Comparison of ENCODE assay signal across 8 cellular contexts in the genomic region with DNA sequence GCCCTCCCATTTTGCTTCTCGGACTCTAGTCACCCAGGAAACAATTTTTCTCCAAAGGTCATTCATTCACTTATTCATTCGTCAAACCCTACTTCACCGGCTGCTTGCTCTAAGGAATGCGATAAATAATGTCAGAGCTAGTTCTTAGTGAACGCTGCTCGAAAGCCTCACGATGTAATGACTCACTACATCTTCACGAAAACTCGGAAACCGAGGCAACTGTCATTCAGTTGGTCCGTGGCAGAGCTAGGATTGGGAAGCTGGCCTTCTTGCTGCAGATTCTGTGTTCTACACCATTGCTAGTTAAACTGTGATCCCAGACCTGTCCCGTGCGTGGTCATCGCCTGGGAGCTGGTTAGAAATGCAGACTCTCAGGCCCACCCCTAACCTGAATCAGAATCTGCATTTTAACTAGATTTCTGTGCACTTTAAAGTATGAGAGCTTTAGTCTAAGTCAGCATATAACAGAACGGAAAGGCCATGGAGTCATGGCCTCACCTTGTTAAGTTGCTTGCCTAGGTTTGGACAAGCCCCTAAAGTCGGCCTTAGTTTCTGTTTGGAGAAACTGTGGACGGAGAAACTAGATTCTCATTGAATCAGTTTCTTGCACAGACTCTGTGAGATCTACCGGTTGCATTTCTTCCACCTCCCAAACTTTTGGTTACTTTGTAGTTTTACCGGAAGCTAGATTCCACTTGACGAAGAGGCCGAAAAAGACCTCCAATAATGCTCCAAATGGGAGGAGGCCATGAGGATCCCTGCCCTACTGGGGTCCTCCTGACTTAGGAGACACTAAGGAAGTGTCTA. TPM values are rescaled to one million over a fixed set of nuclear protein-coding genes. Genes with fewer than 3 reads are reported as not detected.
DNase-seq lines count a peak whose midpoint lies in the region; ATAC-seq and TF ChIP-seq lines count a peak whose summit lies in the region.

No MANE protein-coding gene starts in this region.

- H3K56ac ChIP-seq in mesendoderm (ENCODE audit: low read length) = peak overlapping the region; percentile 68

- in situ Hi-C loops in mammary epithelial cell (cut with MboI; ENCODE audit: low sequenced_read_pairs in 2 of 2) = loop anchor here in 1 of 2 donors (5.0 kb wide), 1 partner anchor 105 kb away; no protein-coding TSS in a partner anchor

- peak; percentile 8 for ATAC-seq in GM19372 (IDR thresholded peaks at IDR 0.05; ENCODE audit: low read depth, unreplicated experiment)

- BruUV-seq in mammary epithelial cell (replicated peaks; lab: Mats Ljungman, UMichigan) = TSS peak; percentile 35

- no peak overlapping the region for H2BK120ac ChIP-seq in mesendoderm (ENCODE audit: low read depth, low read length)

- H3K27ac ChIP-seq in mammary epithelial cell (ENCODE audit: insufficient read depth, low read depth, low read length) (peak overlapping the region; percentile 37), mesendoderm (ENCODE audit: low read depth, low read length) (no peak overlapping the region), uterus (peak overlapping the region; percentile 66)

- TF ChIP-seq CTCF in mammary epithelial cell (conservative IDR thresholded peaks at IDR 0.05 in 1 of 2, IDR thresholded peaks at IDR 0.05 in 1 of 2; ENCODE audit: extremely low read depth in 1 of 2, insufficient read depth in 1 of 2, low read depth in 1 of 2, low read length in 2 of 2) (no peak), uterus (IDR thresholded peaks at IDR 0.05) (no peak)

- H3K9me3 ChIP-seq in mammary epithelial cell (replicated peaks; ENCODE audit: insufficient read depth, low read length) = no peaks in the 10 kb centered on the region
- H3K9me3 ChIP-seq in uterus = no peaks in the 10 kb centered on the region

- 35% methylated on average over 20 of the region's 21 CpGs for WGBS in mammary epithelial cell (ENCODE audit: low coverage, missing lambda C conversion rate)
- WGBS in mesendoderm (ENCODE audit: extremely low coverage, insufficient coverage, low lambda C conversion rate) = no CpG with 5 or more reads among the region's 21 CpGs

- H3K36me3 ChIP-seq in mammary epithelial cell (ENCODE audit: insufficient read depth, low read length) (peaks cover under 1% of the 10 kb centered on the region), mesendoderm (ENCODE audit: control insufficient read depth, insufficient read depth, low read length) (no peaks in the 10 kb centered on the region), uterus (no peaks in the 10 kb centered on the region)

- no peak overlapping the region for H2BK15ac ChIP-seq in mesendoderm (replicated peaks; ENCODE audit: low read depth)

- CTCF ChIA-PET in mammary epithelial cell (lab: Charles Lee; ENCODE audit: low non-redundant PET) = interaction anchor here (0.7 to 1.1 kb wide), 3 partner anchors 21 to 96 kb away, joined by 3 to 5 read pairs (median 4); a partner anchor contains a TSS

- peaks cover 43% of the 10 kb centered on the region for H3K79me2 ChIP-seq in mammary epithelial cell (ENCODE audit: insufficient read depth, low read length)
- H3K79me2 ChIP-seq in mesendoderm (ENCODE audit: control insufficient read depth, insufficient read depth, low read length) = no peaks in the 10 kb centered on the region

- H4K5ac ChIP-seq in mesendoderm (ENCODE audit: low read length) = no peak overlapping the region

- peak; percentile 95 for DNase-seq in M059J (ENCODE audit: low read depth)
- no peak for DNase-seq in mammary epithelial cell
- no peak for DNase-seq in mesendoderm
- peak in 1 of 2 donors; percentile 34 for DNase-seq in uterus
- no peak for DNase-seq in mucosa of gallbladder (ENCODE audit: low spot score)
- no peak for DNase-seq in germinal center (ENCODE audit: low spot score)
- no peak for DNase-seq in NCI-H2107 treated with DMSO at 0.1 percent for 48 hours (lab: John Stamatoyannopoulos, UW; ENCODE audit: unreplicated experiment)

- H4K8ac ChIP-seq in mesendoderm (ENCODE audit: low read depth, low read length) = no peak overlapping the region

- intact Hi-C loops in mammary epithelial cell (cut with micrococcal nuclease) (loop anchor here (1.0 kb wide), 1 partner anchor 21 kb away; a partner anchor contains a TSS), uterus (cut with DNase I; ENCODE audit: low total_unique reads) (no loop called here)

- no peaks in the 10 kb centered on the region for H4K20me1 ChIP-seq in mammary epithelial cell (ENCODE audit: insufficient read depth, low read length)

- no peak overlapping the region for H3K4ac ChIP-seq in mesendoderm (ENCODE audit: low read depth, low read length)

- H3K4me2 ChIP-seq in mammary epithelial cell (ENCODE audit: insufficient read depth, low read depth, low read length) = peak overlapping the region; percentile 89
- peak overlapping the region; percentile 65 for H3K4me2 ChIP-seq in mesendoderm (ENCODE audit: low read length)

- H2BK5ac ChIP-seq in mesendoderm (ENCODE audit: low read length) = no peak overlapping the region

- peak overlapping the region; percentile 75 for H2AFZ ChIP-seq in mammary epithelial cell (ENCODE audit: low read depth, low read length)

- peaks cover 4% of the 10 kb centered on the region for H3K79me1 ChIP-seq in mesendoderm (ENCODE audit: low read length)

- no peak overlapping the region for H2AK5ac ChIP-seq in mesendoderm (ENCODE audit: low read length)

- H3K27me3 ChIP-seq in mammary epithelial cell (ENCODE audit: insufficient read depth, low read length) (no peaks in the 10 kb centered on the region), mesendoderm (ENCODE audit: insufficient read depth, low read length, poor library complexity) (no peaks in the 10 kb centered on the region), uterus (no peaks in the 10 kb centered on the region)

- no peak overlapping the region for H3K18ac ChIP-seq in mesendoderm (ENCODE audit: low read length)

- no peak overlapping the region for H3K23ac ChIP-seq in mesendoderm (ENCODE audit: low read length)

- peaks cover 27% of the 10 kb centered on the region for H3K4me1 ChIP-seq in mammary epithelial cell (ENCODE audit: insufficient read depth, low read length)
- H3K4me1 ChIP-seq in mesendoderm (ENCODE audit: control insufficient read depth, low read depth, low read length) = peaks cover 18% of the 10 kb centered on the region
- peaks cover 10 to 24% of the 10 kb centered on the region in 2 donors for H3K4me1 ChIP-seq in uterus

- H3K4me3 ChIP-seq in mammary epithelial cell (replicated peaks in 1 of 3; ENCODE audit: insufficient read depth in 1 of 3, low read depth in 2 of 3, low read length in 3 of 3) (peak overlapping the region; percentile 54 to 95 (median 84)), mesendoderm (ENCODE audit: low read length) (peak overlapping the region; percentile 25), uterus (peak overlapping the region; percentile 50 to 73)

- H3K9ac ChIP-seq in mammary epithelial cell (ENCODE audit: insufficient read depth, low read length) = peak overlapping the region; percentile 15
- peak overlapping the region; percentile 27 for H3K9ac ChIP-seq in mesendoderm (ENCODE audit: low read length)

- dilution Hi-C loops in mammary epithelial cell (cut with HindIII; ENCODE audit: low sequenced_read_pairs) = no loop called here

- no peak for TF ChIP-seq POLR2A in uterus (IDR thresholded peaks at IDR 0.05)

RNA-seq across cellular contexts. Expression of a gene that starts 0.6 kb away (rescaled TPM):
- total RNA-seq in M059J (2014; rRNA removed; shearing (Covaris generic)) = 141 and 146 TPM in 2 replicates
- total RNA-seq in mammary epithelial cell = 10 to 100 TPM; 45.7 to 80.3 TPM
- polyA plus RNA-seq in mammary epithelial cell = 123 TPM
- polyA minus RNA-seq in mammary epithelial cell = 39.2 TPM
- polyA plus RNA-seq in mesendoderm (2013, experiment 1 of 2) = 15.1 TPM
- 15.5 TPM for polyA plus RNA-seq in mesendoderm (2013, experiment 2 of 2)
- total RNA-seq in uterus = 100 to 1,000 TPM in 1 of 4 donors, 10 to 100 TPM in 3; 28.8 to 101 (median 74.3) TPM
- 103 TPM for total RNA-seq in mucosa of gallbladder

RNA-seq across cellular contexts. Expression of a gene that starts 20.9 kb away (rescaled TPM):
- 16.0 and 19.2 TPM in 2 replicates for total RNA-seq in M059J (2014; rRNA removed; shearing (Covaris generic))
- total RNA-seq in mammary epithelial cell (10 to 100 TPM; 14.2 to 52.5 TPM), uterus (10 to 100 TPM in 3 of 4 donors, under 1 TPM in 1; 0.51 to 20.5 (median 18.0) TPM), mucosa of gallbladder (9.6 TPM)
- 39.0 TPM for polyA plus RNA-seq in mammary epithelial cell
- polyA minus RNA-seq in mammary epithelial cell = 95.2 TPM
- polyA plus RNA-seq in mesendoderm (2013, experiment 1 of 2) = 37.8 TPM
- 36.4 TPM for polyA plus RNA-seq in mesendoderm (2013, experiment 2 of 2)

RNA-seq across cellular contexts. Expression of a gene that starts 21.3 kb away (rescaled TPM):
- total RNA-seq in M059J (2014; rRNA removed; shearing (Covaris generic)) = 23.5 and 49.9 TPM in 2 replicates
- total RNA-seq in mammary epithelial cell = 10 to 100 TPM; 22.4 to 23.7 TPM
- 24.5 TPM for polyA plus RNA-seq in mammary epithelial cell
- polyA minus RNA-seq in mammary epithelial cell = 60.3 TPM
- polyA plus RNA-seq in mesendoderm (2013, experiment 1 of 2) = 25.6 TPM
- 24.2 TPM for polyA plus RNA-seq in mesendoderm (2013, experiment 2 of 2)
- total RNA-seq in uterus = 10 to 100 TPM in 3 of 4 donors, 1 to 10 TPM in 1; 1.0 to 36.8 (median 17.3) TPM
- total RNA-seq in mucosa of gallbladder = 26.7 TPM

RNA-seq across cellular contexts. Expression of a gene that starts 47.1 kb away (rescaled TPM):
- total RNA-seq in M059J (2014; rRNA removed; shearing (Covaris generic)) = 2.6 and 3.6 TPM in 2 replicates
- total RNA-seq in mammary epithelial cell (1 to 10 TPM; 3.6 to 3.7 TPM), uterus (10 to 100 TPM in 1 of 4 donors, 1 to 10 TPM in 3; 2.3 to 16.5 (median 6.6) TPM), mucosa of gallbladder (3.3 TPM)
- 1.00 TPM for polyA plus RNA-seq in mammary epithelial cell
- polyA minus RNA-seq in mammary epithelial cell = 0.16 TPM
- polyA plus RNA-seq in mesendoderm (2013, experiment 1 of 2) = 4.9 TPM
- 5.2 TPM for polyA plus RNA-seq in mesendoderm (2013, experiment 2 of 2)

Comparison
In these comparisons a context has a peak if more than half of its experiments do, and no peak if none do; other contexts are left out.
1. H3K4me3 ChIP-seq: peak in every context shown above with its lines; median percentile 84 in mammary epithelial cell; 62 in uterus; 25 in mesendoderm.